Comparison of ENCODE assay signal across 16 cellular contexts in genomic region chr2:205994344-205994743, GRCh38.
"Had no signal": no experiment of that assay in that cellular context is flagged by ENCODE, and none has a peak within 500 bp of the region (broad histone marks: within the 10 kb centered on the region; RNA-seq: fewer than 3 reads in every experiment).

No MANE protein-coding gene starts in this region.

- FAIRE-seq: keratinocyte had no signal

- H3K27ac ChIP-seq: gastroesophageal sphincter, left ventricle myocardium inferior, stomach, thoracic aorta had no signal

- ATAC-seq: gastroesophageal sphincter had no signal

- DNase-seq: activated CD4-positive, alpha-beta T cell treated with anti-CD3 and anti-CD28 coated beads, Interleukin-2, amount 50 U/mL, for 1 hour; activated CD4-positive, CD25-positive, alpha-beta regulatory T cell; activated effector memory CD4-positive, alpha-beta T cell treated with Interleukin-2 at 50 U/mL for 16 hours; activated T-cell treated with anti-CD3 and anti-CD28 coated beads for 4 hours; central memory CD4-positive, alpha-beta T cell; cortex of kidney; effector memory CD4-positive, alpha-beta T cell; left ventricle myocardium inferior; mesendoderm; stimulated activated CD4-positive, alpha-beta T cell treated with anti-CD3 and anti-CD28 coated beads, Interleukin-15, amount 100 ng/mL, for 24 hours; stimulated activated CD4-positive, alpha-beta T cell treated with anti-CD3 and anti-CD28 coated beads, Interleukin-4, amount 100 ng/mL, for 24 hours; stomach had no signal

- H3K4me3 ChIP-seq: gastroesophageal sphincter, left ventricle myocardium inferior, stomach, thoracic aorta had no signal

- H3K9me3 Mint-ChIP-seq: activated naive CD4-positive, alpha-beta T cell treated with anti-CD3 and anti-CD28 coated beads, Interleukin-2, amount 50 U/mL, for 24 hours had no signal

- H3K4me3 Mint-ChIP-seq: activated naive CD4-positive, alpha-beta T cell treated with anti-CD3 and anti-CD28 coated beads, Interleukin-2, amount 50 U/mL, for 24 hours had no signal

- H3K9me3 ChIP-seq: gastroesophageal sphincter, left ventricle myocardium inferior, stomach, thoracic aorta had no signal

- H3K27me3 Mint-ChIP-seq: activated naive CD4-positive, alpha-beta T cell treated with anti-CD3 and anti-CD28 coated beads, Interleukin-2, amount 50 U/mL, for 24 hours had no signal

- H3K27me3 ChIP-seq: gastroesophageal sphincter, stomach had no signal

- H3K4me1 ChIP-seq: gastroesophageal sphincter, left ventricle myocardium inferior, stomach had no signal
